Comparison of ENCODE assay signal across 8 cellular contexts in genomic region chr6:32178547-32179440, GRCh38. TPM values are rescaled to one million over a fixed set of nuclear protein-coding genes. Genes with fewer than 3 reads are reported as not detected.
DNase-seq lines count a peak whose midpoint lies in the region; ATAC-seq and TF ChIP-seq lines count a peak whose summit lies in the region.

No MANE protein-coding gene starts in this region.

- peak overlapping the region; percentile 90 for H3K4me3 Mint-ChIP-seq in activated CD4-positive, alpha-beta T cell treated with anti-CD3 and anti-CD28 coated beads, Interleukin-2, amount 10 ng/mL, durations not matched to agents 7 days and 5 days

- peaks cover 27% of the 10 kb centered on the region for H3K36me3 Mint-ChIP-seq in activated CD4-positive, alpha-beta T cell treated with anti-CD3 and anti-CD28 coated beads, Interleukin-2, amount 10 ng/mL, durations not matched to agents 7 days and 5 days (ENCODE audit: low read depth)

- H3K27ac Mint-ChIP-seq in activated CD4-positive, alpha-beta T cell treated with anti-CD3 and anti-CD28 coated beads, Interleukin-2, amount 10 ng/mL, durations not matched to agents 7 days and 5 days = peak overlapping the region; percentile 89

- WGBS in right cardiac atrium = 2% methylated on average over 24 of the region's 24 CpGs

- no peak for TF ChIP-seq CTCF in VCaP (conservative IDR thresholded peaks at IDR 0.05)

- DNase-seq in activated CD4-positive, alpha-beta T cell treated with anti-CD3 and anti-CD28 coated beads, Interleukin-2, amount 10 ng/mL, durations not matched to agents 7 days and 5 days = no peak
- no peak for DNase-seq in activated CD4-positive, alpha-beta T cell treated with anti-CD3 and anti-CD28 coated beads, Interleukin-2, amount 50 U/mL, for 4 hours
- DNase-seq in right cardiac atrium (peak in 1 of 3 donors; percentile 31), AG08395 (ENCODE audit: low spot score) (no peak)

- POLR2A ChIA-PET in activated CD4-positive, alpha-beta T cell treated with anti-CD3 and anti-CD28 coated beads, Interleukin-2, amount 10 ng/mL, durations not matched to agents 7 days and 5 days (lab: Charles Lee) = no interaction called here

- H3K4me1 Mint-ChIP-seq in activated CD4-positive, alpha-beta T cell treated with anti-CD3 and anti-CD28 coated beads, Interleukin-2, amount 10 ng/mL, durations not matched to agents 7 days and 5 days = peaks cover 61% of the 10 kb centered on the region

- intact Hi-C loops in right cardiac atrium (cut with DNase I) = loop anchor here in 1 of 4 donors (10.0 kb wide), 1 partner anchor 54 kb away; the partner anchor contains the start of gene ATF6B

- ATAC-seq in right cardiac atrium = no peak
- no peak for ATAC-seq in GM21529 (IDR thresholded peaks at IDR 0.05; ENCODE audit: unreplicated experiment)
- ATAC-seq in GM19351 (IDR thresholded peaks at IDR 0.05; ENCODE audit: unreplicated experiment) = no peak

- peak overlapping the region; percentile 92 for H3K27ac ChIP-seq in VCaP
- peak overlapping the region; percentile 76 for H3K27ac ChIP-seq in right cardiac atrium (ENCODE audit: low read length)
- H3K27ac ChIP-seq in skin epidermis = peak overlapping the region; percentile 14 to 99 (median 92)

- H3K9me3 ChIP-seq in right cardiac atrium (ENCODE audit: control insufficient read depth, low read length) = no peaks in the 10 kb centered on the region

- CTCF ChIA-PET in activated CD4-positive, alpha-beta T cell treated with anti-CD3 and anti-CD28 coated beads, Interleukin-2, amount 10 ng/mL, durations not matched to agents 7 days and 5 days (lab: Charles Lee) = interaction anchor here (0.6 to 1.9 kb wide), 6 partner anchors 12 to 1462 kb away, joined by 3 to 10 read pairs (median 4); partner anchors contain the start of genes GPSM3, MDC1 and PBX2

- H3K4me1 ChIP-seq in right cardiac atrium (ENCODE audit: control insufficient read depth, insufficient read depth, low read length) = peaks cover 4% of the 10 kb centered on the region

- peak overlapping the region; percentile 64 for H3K4me3 ChIP-seq in right cardiac atrium (ENCODE audit: low read length)
- peak overlapping the region; percentile 49 to 93 (median 80) for H3K4me3 ChIP-seq in skin epidermis

- H3K27me3 ChIP-seq in right cardiac atrium (ENCODE audit: control insufficient read depth, insufficient read depth) = no peaks in the 10 kb centered on the region

- H3K9me3 Mint-ChIP-seq in activated CD4-positive, alpha-beta T cell treated with anti-CD3 and anti-CD28 coated beads, Interleukin-2, amount 10 ng/mL, durations not matched to agents 7 days and 5 days = no peaks in the 10 kb centered on the region

- H3K27me3 Mint-ChIP-seq in activated CD4-positive, alpha-beta T cell treated with anti-CD3 and anti-CD28 coated beads, Interleukin-2, amount 10 ng/mL, durations not matched to agents 7 days and 5 days = no peaks in the 10 kb centered on the region

RNA-seq across cellular contexts. Expression of gene RNF5, which starts 0.6 kb away (rescaled TPM):
- 10 to 100 TPM; 39.8 to 49.7 TPM for total RNA-seq in activated CD4-positive, alpha-beta T cell treated with anti-CD3 and anti-CD28 coated beads, Interleukin-2, amount 10 ng/mL, durations not matched to agents 7 days and 5 days
- total RNA-seq in right cardiac atrium = 10 to 100 TPM; 73.2 to 88.3 (median 76.7) TPM
- polyA plus RNA-seq in right cardiac atrium = 118 TPM

RNA-seq across cellular contexts. Expression of gene AGPAT1, which starts 2.9 kb away (rescaled TPM):
- 10 to 100 TPM; 47.3 to 52.0 TPM for total RNA-seq in activated CD4-positive, alpha-beta T cell treated with anti-CD3 and anti-CD28 coated beads, Interleukin-2, amount 10 ng/mL, durations not matched to agents 7 days and 5 days
- 10 to 100 TPM; 56.9 to 67.2 (median 63.1) TPM for total RNA-seq in right cardiac atrium
- polyA plus RNA-seq in right cardiac atrium = 54.9 TPM

RNA-seq across cellular contexts. Expression of gene AGER, which starts 5.3 kb away (rescaled TPM):
- total RNA-seq in activated CD4-positive, alpha-beta T cell treated with anti-CD3 and anti-CD28 coated beads, Interleukin-2, amount 10 ng/mL, durations not matched to agents 7 days and 5 days = 10 to 100 TPM; 45.4 to 47.1 TPM
- total RNA-seq in right cardiac atrium = 1 to 10 TPM; 1.8 to 3.6 (median 3.5) TPM
- 1.6 TPM for polyA plus RNA-seq in right cardiac atrium

RNA-seq across cellular contexts. Expression of gene PBX2, which starts 11.2 kb away (rescaled TPM):
- 10 to 100 TPM; 98.2 to 98.4 TPM for total RNA-seq in activated CD4-positive, alpha-beta T cell treated with anti-CD3 and anti-CD28 coated beads, Interleukin-2, amount 10 ng/mL, durations not matched to agents 7 days and 5 days
- 10 to 100 TPM; 44.1 to 61.0 (median 51.8) TPM for total RNA-seq in right cardiac atrium
- 44.7 TPM for polyA plus RNA-seq in right cardiac atrium

RNA-seq across cellular contexts. Expression of gene GPSM3, which starts 13.6 kb away (rescaled TPM):
- 100 to 1,000 TPM; 274 to 282 TPM for total RNA-seq in activated CD4-positive, alpha-beta T cell treated with anti-CD3 and anti-CD28 coated beads, Interleukin-2, amount 10 ng/mL, durations not matched to agents 7 days and 5 days
- total RNA-seq in right cardiac atrium = 1 to 10 TPM; 5.9 to 9.5 (median 8.3) TPM
- 4.0 TPM for polyA plus RNA-seq in right cardiac atrium

Comparison
In these comparisons a context has a peak if more than half of its experiments do, and no peak if none do; other contexts are left out.
1. RNA of gene AGER, which starts 5.3 kb away (total RNA-seq): 45.4 to 47.1 TPM in activated CD4-positive, alpha-beta T cell treated with anti-CD3 and anti-CD28 coated beads, Interleukin-2, amount 10 ng/mL, durations not matched to agents 7 days and 5 days; 1.8 to 3.6 TPM in right cardiac atrium; every median in the first group is over 10 times any median in the second.
2. Peak in every context shown above with its lines, with median percentiles within 50 percentile points of each other: H3K27ac ChIP-seq.